Comparison of ENCODE assay signal across 1 cellular context in the genomic region with DNA sequence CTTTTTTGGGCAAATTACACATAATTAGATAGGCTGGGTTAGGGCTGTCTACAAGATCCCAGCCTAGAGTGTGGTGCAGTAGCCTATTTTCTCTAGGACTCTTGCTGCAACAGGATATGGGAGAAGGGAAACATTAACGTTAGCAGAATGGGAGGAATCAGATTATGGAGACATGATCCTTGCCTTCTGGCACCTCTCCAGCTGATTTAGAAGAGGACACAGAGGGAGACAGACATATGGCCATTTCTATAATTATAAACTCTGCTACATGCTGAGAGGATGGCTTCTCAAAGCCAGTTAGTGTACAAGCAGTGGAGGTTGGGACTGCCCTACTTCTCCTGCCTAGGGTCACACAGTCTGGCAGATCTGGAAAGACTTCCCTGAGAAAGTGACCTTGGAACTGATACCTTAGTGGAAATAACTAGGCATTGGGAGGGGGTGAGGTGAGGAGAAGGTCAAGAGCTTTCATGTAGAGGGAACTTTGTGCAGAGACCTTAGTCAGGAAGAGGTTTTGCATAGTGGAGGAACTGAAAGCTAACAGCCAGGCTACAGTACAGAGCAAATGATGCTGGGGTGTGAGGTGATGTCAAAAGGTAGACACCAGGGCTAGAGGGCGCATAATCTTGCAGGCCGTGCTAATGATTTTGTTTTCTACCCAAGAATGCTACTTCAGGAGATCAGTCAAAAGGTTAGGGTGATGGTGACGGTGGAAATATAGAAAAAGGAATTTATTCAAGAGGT.
TF ChIP-seq lines count a peak whose summit lies in the region.

No MANE protein-coding gene starts in this region.

TF ChIP-seq in GM12878, 131 proteins besides CTCF, POLR2A, EP300 and RAD21 (continued from another document and continues in another):
- TF ChIP-seq, protein P1, sequence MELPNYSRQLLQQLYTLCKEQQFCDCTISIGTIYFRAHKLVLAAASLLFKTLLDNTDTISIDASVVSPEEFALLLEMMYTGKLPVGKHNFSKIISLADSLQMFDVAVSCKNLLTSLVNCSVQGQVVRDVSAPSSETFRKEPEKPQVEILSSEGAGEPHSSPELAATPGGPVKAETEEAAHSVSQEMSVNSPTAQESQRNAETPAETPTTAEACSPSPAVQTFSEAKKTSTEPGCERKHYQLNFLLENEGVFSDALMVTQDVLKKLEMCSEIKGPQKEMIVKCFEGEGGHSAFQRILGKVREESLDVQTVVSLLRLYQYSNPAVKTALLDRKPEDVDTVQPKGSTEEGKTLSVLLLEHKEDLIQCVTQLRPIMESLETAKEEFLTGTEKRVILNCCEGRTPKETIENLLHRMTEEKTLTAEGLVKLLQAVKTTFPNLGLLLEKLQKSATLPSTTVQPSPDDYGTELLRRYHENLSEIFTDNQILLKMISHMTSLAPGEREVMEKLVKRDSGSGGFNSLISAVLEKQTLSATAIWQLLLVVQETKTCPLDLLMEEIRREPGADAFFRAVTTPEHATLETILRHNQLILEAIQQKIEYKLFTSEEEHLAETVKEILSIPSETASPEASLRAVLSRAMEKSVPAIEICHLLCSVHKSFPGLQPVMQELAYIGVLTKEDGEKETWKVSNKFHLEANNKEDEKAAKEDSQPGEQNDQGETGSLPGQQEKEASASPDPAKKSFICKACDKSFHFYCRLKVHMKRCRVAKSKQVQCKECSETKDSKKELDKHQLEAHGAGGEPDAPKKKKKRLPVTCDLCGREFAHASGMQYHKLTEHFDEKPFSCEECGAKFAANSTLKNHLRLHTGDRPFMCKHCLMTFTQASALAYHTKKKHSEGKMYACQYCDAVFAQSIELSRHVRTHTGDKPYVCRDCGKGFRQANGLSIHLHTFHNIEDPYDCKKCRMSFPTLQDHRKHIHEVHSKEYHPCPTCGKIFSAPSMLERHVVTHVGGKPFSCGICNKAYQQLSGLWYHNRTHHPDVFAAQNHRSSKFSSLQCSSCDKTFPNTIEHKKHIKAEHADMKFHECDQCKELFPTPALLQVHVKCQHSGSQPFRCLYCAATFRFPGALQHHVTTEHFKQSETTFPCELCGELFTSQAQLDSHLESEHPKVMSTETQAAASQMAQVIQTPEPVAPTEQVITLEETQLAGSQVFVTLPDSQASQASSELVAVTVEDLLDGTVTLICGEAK (IDR thresholded peaks at IDR 0.05; ENCODE audit: borderline replicate concordance): no peak
- TF ChIP-seq, protein P2, sequence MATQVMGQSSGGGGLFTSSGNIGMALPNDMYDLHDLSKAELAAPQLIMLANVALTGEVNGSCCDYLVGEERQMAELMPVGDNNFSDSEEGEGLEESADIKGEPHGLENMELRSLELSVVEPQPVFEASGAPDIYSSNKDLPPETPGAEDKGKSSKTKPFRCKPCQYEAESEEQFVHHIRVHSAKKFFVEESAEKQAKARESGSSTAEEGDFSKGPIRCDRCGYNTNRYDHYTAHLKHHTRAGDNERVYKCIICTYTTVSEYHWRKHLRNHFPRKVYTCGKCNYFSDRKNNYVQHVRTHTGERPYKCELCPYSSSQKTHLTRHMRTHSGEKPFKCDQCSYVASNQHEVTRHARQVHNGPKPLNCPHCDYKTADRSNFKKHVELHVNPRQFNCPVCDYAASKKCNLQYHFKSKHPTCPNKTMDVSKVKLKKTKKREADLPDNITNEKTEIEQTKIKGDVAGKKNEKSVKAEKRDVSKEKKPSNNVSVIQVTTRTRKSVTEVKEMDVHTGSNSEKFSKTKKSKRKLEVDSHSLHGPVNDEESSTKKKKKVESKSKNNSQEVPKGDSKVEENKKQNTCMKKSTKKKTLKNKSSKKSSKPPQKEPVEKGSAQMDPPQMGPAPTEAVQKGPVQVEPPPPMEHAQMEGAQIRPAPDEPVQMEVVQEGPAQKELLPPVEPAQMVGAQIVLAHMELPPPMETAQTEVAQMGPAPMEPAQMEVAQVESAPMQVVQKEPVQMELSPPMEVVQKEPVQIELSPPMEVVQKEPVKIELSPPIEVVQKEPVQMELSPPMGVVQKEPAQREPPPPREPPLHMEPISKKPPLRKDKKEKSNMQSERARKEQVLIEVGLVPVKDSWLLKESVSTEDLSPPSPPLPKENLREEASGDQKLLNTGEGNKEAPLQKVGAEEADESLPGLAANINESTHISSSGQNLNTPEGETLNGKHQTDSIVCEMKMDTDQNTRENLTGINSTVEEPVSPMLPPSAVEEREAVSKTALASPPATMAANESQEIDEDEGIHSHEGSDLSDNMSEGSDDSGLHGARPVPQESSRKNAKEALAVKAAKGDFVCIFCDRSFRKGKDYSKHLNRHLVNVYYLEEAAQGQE (IDR thresholded peaks at IDR 0.05; ENCODE audit: low read depth, low read length): no peak
- TF ChIP-seq IKZF2 (IDR thresholded peaks at IDR 0.05) (peak; percentile 44 to 49; a peak in 2 of 4 replicates), RCOR1 (conservative IDR thresholded peaks at IDR 0.05; ENCODE audit: low read depth, low read length) (no peak), CBX3 (IDR thresholded peaks at IDR 0.05; ENCODE audit: borderline replicate concordance, low read depth) (no peak), ZNF24 (IDR thresholded peaks at IDR 0.05) (no peak), SREBF1 (IDR thresholded peaks at IDR 0.05; ENCODE audit: low read length) (no peak), SIN3A (IDR thresholded peaks at IDR 0.05; ENCODE audit: low read depth, low read length) (no peak), MEF2A (IDR thresholded peaks at IDR 0.05; ENCODE audit: insufficient read depth, low read depth, low read length) (no peak), SUPT20H (IDR thresholded peaks at IDR 0.05; ENCODE audit: borderline replicate concordance, control insufficient read depth, low read depth, low read length) (no peak), NBN (IDR thresholded peaks at IDR 0.05) (0 out of 2 replicates have a peak, but pooled peaks have one; percentile 35), LARP7 (IDR thresholded peaks at IDR 0.05) (no peak), TCF3 (IDR thresholded peaks at IDR 0.05; ENCODE audit: borderline replicate concordance, insufficient read depth, low read depth, low read length) (no peak)
- TF ChIP-seq, protein P3, sequence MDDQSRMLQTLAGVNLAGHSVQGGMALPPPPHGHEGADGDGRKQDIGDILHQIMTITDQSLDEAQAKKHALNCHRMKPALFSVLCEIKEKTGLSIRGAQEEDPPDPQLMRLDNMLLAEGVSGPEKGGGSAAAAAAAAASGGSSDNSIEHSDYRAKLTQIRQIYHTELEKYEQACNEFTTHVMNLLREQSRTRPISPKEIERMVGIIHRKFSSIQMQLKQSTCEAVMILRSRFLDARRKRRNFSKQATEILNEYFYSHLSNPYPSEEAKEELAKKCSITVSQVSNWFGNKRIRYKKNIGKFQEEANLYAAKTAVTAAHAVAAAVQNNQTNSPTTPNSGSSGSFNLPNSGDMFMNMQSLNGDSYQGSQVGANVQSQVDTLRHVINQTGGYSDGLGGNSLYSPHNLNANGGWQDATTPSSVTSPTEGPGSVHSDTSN (IDR thresholded peaks at IDR 0.05; ENCODE audit: insufficient replicate concordance, low read depth, low read length): no peak
- TF ChIP-seq, protein P4, sequence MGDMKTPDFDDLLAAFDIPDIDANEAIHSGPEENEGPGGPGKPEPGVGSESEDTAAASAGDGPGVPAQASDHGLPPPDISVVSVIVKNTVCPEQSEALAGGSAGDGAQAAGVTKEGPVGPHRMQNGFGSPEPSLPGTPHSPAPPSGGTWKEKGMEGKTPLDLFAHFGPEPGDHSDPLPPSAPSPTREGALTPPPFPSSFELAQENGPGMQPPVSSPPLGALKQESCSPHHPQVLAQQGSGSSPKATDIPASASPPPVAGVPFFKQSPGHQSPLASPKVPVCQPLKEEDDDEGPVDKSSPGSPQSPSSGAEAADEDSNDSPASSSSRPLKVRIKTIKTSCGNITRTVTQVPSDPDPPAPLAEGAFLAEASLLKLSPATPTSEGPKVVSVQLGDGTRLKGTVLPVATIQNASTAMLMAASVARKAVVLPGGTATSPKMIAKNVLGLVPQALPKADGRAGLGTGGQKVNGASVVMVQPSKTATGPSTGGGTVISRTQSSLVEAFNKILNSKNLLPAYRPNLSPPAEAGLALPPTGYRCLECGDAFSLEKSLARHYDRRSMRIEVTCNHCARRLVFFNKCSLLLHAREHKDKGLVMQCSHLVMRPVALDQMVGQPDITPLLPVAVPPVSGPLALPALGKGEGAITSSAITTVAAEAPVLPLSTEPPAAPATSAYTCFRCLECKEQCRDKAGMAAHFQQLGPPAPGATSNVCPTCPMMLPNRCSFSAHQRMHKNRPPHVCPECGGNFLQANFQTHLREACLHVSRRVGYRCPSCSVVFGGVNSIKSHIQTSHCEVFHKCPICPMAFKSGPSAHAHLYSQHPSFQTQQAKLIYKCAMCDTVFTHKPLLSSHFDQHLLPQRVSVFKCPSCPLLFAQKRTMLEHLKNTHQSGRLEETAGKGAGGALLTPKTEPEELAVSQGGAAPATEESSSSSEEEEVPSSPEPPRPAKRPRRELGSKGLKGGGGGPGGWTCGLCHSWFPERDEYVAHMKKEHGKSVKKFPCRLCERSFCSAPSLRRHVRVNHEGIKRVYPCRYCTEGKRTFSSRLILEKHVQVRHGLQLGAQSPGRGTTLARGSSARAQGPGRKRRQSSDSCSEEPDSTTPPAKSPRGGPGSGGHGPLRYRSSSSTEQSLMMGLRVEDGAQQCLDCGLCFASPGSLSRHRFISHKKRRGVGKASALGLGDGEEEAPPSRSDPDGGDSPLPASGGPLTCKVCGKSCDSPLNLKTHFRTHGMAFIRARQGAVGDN (IDR thresholded peaks at IDR 0.05): no peak
- TF ChIP-seq, protein P5, sequence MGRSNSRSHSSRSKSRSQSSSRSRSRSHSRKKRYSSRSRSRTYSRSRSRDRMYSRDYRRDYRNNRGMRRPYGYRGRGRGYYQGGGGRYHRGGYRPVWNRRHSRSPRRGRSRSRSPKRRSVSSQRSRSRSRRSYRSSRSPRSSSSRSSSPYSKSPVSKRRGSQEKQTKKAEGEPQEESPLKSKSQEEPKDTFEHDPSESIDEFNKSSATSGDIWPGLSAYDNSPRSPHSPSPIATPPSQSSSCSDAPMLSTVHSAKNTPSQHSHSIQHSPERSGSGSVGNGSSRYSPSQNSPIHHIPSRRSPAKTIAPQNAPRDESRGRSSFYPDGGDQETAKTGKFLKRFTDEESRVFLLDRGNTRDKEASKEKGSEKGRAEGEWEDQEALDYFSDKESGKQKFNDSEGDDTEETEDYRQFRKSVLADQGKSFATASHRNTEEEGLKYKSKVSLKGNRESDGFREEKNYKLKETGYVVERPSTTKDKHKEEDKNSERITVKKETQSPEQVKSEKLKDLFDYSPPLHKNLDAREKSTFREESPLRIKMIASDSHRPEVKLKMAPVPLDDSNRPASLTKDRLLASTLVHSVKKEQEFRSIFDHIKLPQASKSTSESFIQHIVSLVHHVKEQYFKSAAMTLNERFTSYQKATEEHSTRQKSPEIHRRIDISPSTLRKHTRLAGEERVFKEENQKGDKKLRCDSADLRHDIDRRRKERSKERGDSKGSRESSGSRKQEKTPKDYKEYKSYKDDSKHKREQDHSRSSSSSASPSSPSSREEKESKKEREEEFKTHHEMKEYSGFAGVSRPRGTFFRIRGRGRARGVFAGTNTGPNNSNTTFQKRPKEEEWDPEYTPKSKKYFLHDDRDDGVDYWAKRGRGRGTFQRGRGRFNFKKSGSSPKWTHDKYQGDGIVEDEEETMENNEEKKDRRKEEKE (IDR thresholded peaks at IDR 0.05): no peak
- TF ChIP-seq, protein P6, sequence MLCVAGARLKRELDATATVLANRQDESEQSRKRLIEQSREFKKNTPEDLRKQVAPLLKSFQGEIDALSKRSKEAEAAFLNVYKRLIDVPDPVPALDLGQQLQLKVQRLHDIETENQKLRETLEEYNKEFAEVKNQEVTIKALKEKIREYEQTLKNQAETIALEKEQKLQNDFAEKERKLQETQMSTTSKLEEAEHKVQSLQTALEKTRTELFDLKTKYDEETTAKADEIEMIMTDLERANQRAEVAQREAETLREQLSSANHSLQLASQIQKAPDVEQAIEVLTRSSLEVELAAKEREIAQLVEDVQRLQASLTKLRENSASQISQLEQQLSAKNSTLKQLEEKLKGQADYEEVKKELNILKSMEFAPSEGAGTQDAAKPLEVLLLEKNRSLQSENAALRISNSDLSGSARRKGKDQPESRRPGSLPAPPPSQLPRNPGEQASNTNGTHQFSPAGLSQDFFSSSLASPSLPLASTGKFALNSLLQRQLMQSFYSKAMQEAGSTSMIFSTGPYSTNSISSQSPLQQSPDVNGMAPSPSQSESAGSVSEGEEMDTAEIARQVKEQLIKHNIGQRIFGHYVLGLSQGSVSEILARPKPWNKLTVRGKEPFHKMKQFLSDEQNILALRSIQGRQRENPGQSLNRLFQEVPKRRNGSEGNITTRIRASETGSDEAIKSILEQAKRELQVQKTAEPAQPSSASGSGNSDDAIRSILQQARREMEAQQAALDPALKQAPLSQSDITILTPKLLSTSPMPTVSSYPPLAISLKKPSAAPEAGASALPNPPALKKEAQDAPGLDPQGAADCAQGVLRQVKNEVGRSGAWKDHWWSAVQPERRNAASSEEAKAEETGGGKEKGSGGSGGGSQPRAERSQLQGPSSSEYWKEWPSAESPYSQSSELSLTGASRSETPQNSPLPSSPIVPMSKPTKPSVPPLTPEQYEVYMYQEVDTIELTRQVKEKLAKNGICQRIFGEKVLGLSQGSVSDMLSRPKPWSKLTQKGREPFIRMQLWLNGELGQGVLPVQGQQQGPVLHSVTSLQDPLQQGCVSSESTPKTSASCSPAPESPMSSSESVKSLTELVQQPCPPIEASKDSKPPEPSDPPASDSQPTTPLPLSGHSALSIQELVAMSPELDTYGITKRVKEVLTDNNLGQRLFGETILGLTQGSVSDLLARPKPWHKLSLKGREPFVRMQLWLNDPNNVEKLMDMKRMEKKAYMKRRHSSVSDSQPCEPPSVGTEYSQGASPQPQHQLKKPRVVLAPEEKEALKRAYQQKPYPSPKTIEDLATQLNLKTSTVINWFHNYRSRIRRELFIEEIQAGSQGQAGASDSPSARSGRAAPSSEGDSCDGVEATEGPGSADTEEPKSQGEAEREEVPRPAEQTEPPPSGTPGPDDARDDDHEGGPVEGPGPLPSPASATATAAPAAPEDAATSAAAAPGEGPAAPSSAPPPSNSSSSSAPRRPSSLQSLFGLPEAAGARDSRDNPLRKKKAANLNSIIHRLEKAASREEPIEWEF (IDR thresholded peaks at IDR 0.05; ENCODE audit: insufficient replicate concordance, low read depth, low read length): no peak
- TF ChIP-seq, protein P7, sequence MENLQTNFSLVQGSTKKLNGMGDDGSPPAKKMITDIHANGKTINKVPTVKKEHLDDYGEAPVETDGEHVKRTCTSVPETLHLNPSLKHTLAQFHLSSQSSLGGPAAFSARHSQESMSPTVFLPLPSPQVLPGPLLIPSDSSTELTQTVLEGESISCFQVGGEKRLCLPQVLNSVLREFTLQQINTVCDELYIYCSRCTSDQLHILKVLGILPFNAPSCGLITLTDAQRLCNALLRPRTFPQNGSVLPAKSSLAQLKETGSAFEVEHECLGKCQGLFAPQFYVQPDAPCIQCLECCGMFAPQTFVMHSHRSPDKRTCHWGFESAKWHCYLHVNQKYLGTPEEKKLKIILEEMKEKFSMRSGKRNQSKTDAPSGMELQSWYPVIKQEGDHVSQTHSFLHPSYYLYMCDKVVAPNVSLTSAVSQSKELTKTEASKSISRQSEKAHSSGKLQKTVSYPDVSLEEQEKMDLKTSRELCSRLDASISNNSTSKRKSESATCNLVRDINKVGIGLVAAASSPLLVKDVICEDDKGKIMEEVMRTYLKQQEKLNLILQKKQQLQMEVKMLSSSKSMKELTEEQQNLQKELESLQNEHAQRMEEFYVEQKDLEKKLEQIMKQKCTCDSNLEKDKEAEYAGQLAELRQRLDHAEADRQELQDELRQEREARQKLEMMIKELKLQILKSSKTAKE (IDR thresholded peaks at IDR 0.05; ENCODE audit: low read depth, poor library complexity, severe bottlenecking): no peak
- TF ChIP-seq, protein P8, sequence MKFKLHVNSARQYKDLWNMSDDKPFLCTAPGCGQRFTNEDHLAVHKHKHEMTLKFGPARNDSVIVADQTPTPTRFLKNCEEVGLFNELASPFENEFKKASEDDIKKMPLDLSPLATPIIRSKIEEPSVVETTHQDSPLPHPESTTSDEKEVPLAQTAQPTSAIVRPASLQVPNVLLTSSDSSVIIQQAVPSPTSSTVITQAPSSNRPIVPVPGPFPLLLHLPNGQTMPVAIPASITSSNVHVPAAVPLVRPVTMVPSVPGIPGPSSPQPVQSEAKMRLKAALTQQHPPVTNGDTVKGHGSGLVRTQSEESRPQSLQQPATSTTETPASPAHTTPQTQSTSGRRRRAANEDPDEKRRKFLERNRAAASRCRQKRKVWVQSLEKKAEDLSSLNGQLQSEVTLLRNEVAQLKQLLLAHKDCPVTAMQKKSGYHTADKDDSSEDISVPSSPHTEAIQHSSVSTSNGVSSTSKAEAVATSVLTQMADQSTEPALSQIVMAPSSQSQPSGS (IDR thresholded peaks at IDR 0.05; ENCODE audit: low read length): peak; percentile 41; the same call in 1 of the 2 replicates
